ENCODE assay signal across 8 cellular contexts in genomic region chr14:99995700-99996356, GRCh38.
DNase-seq lines count a peak whose midpoint lies in the region; ATAC-seq and TF ChIP-seq lines count a peak whose summit lies in the region.

No MANE protein-coding gene starts in this region.

- no peak overlapping the region for H2AFZ ChIP-seq in SK-N-SH (ENCODE audit: low read depth)

- DNase-seq in DMS 273 treated with DMSO at 0.1 percent for 48 hours (lab: John Stamatoyannopoulos, UW) = peak; percentile 20
- DNase-seq in SK-N-SH = peak; percentile 42
- peak; percentile 79 for DNase-seq in activated naive CD4-positive, alpha-beta T cell treated with anti-CD3 and anti-CD28 coated beads, Interleukin-2, amount 10 ng/mL, durations not matched to agents 7 days and 5 days
- peak; percentile 42 to 73 (median 58) for DNase-seq in right cardiac atrium
- DNase-seq in stimulated activated CD4-positive, alpha-beta T cell treated with anti-CD3 and anti-CD28 coated beads, Interleukin-1b, Interleukin-23, amount 100 ng/mL, for 24 hours (ENCODE audit: low read depth in 4 of 4, low spot score in 1 of 4) = peak in 3 of 4 experiments; percentile 27 to 55 (median 40)
- no peak for DNase-seq in NCI-H2107 (lab: John Stamatoyannopoulos, UW)

- peaks cover 2% of the 10 kb centered on the region for H3K36me3 Mint-ChIP-seq in activated naive CD4-positive, alpha-beta T cell treated with anti-CD3 and anti-CD28 coated beads, Interleukin-2, amount 10 ng/mL, durations not matched to agents 7 days and 5 days

- H3K9me3 Mint-ChIP-seq in activated naive CD4-positive, alpha-beta T cell treated with anti-CD3 and anti-CD28 coated beads, Interleukin-2, amount 10 ng/mL, durations not matched to agents 7 days and 5 days = no peaks in the 10 kb centered on the region

- CTCF ChIA-PET in SK-N-SH (lab: Yijun Ruan, JAX) = interaction anchor here (0.6 to 2.0 kb wide), 5 partner anchors 17 to 113 kb away, joined by 3 to 7 read pairs (median 3); no protein-coding TSS in a partner anchor
- CTCF ChIA-PET in activated naive CD4-positive, alpha-beta T cell treated with anti-CD3 and anti-CD28 coated beads, Interleukin-2, amount 10 ng/mL, durations not matched to agents 7 days and 5 days (lab: Charles Lee) = interaction anchor here (0.6 to 1.2 kb wide), 2 partner anchors 10 to 14 kb away, joined by 3 read pairs; no protein-coding TSS in a partner anchor

- POLR2A ChIA-PET in SK-N-SH (lab: Yijun Ruan, JAX) = no interaction called here

- no peaks in the 10 kb centered on the region for H3K36me3 ChIP-seq in SK-N-SH (replicated peaks in 1 of 2; ENCODE audit: control insufficient read depth in 1 of 2, insufficient read depth in 2 of 2, low read length in 1 of 2)

- no peaks in the 10 kb centered on the region for H3K9me2 ChIP-seq in SK-N-SH

- H3K27me3 Mint-ChIP-seq in activated naive CD4-positive, alpha-beta T cell treated with anti-CD3 and anti-CD28 coated beads, Interleukin-2, amount 10 ng/mL, durations not matched to agents 7 days and 5 days = peaks cover 17% of the 10 kb centered on the region

- H3K27me3 ChIP-seq in SK-N-SH (ENCODE audit: insufficient read depth) (no peaks in the 10 kb centered on the region), right cardiac atrium (ENCODE audit: control insufficient read depth, insufficient read depth) (no peaks in the 10 kb centered on the region)

- H3K4me3 ChIP-seq in SK-N-SH (ENCODE audit: low read depth in 2 of 2, low read length in 1 of 2) (no peak overlapping the region), right cardiac atrium (ENCODE audit: low read length) (no peak overlapping the region)

- H3K4me1 ChIP-seq in SK-N-SH (ENCODE audit: control insufficient read depth in 1 of 2, insufficient read depth in 2 of 2, low read depth in 1 of 2, low read length in 1 of 2) (peaks cover 0 to 2% of the 10 kb centered on the region in 2 experiments; a peak in 1 of 4 replicates), right cardiac atrium (ENCODE audit: control insufficient read depth, insufficient read depth, low read length) (no peaks in the 10 kb centered on the region)

- H3K9me3 ChIP-seq in SK-N-SH (no peaks in the 10 kb centered on the region), right cardiac atrium (ENCODE audit: control insufficient read depth, low read length) (no peaks in the 10 kb centered on the region)

- no peak for TF ChIP-seq EP300 in SK-N-SH (IDR thresholded peaks at IDR 0.05; ENCODE audit: borderline replicate concordance in 1 of 2, low read depth in 1 of 2, low read length in 1 of 2)

- intact Hi-C loops in right cardiac atrium (cut with DNase I) = no loop called here

- peaks cover 6% of the 10 kb centered on the region for H3F3A ChIP-seq in SK-N-SH (replicated peaks; ENCODE audit: insufficient read depth)

- no peak overlapping the region for H3K4me2 ChIP-seq in SK-N-SH

- H3K79me2 ChIP-seq in SK-N-SH (ENCODE audit: insufficient read depth) = peaks cover 23% of the 10 kb centered on the region

- 7% methylated on average over 2 of the region's 2 CpGs for whole genome bisulfite sequencing in SK-N-SH (ENCODE audit: low lambda C conversion rate)
- 27% methylated on average over 2 of the region's 2 CpGs for WGBS in right cardiac atrium

- peaks cover 6% of the 10 kb centered on the region for H3K4me1 Mint-ChIP-seq in activated naive CD4-positive, alpha-beta T cell treated with anti-CD3 and anti-CD28 coated beads, Interleukin-2, amount 10 ng/mL, durations not matched to agents 7 days and 5 days

- H3K9ac ChIP-seq in SK-N-SH = no peak overlapping the region

- peak; percentile 58 for TF ChIP-seq CTCF in SK-N-SH (IDR thresholded peaks at IDR 0.05)

- peak; percentile 51 for TF ChIP-seq RAD21 in SK-N-SH (IDR thresholded peaks at IDR 0.05; ENCODE audit: low read length)

- H3K27ac ChIP-seq in SK-N-SH (ENCODE audit: low read depth in 2 of 2, low read length in 1 of 2) (no peak overlapping the region), right cardiac atrium (ENCODE audit: low read length) (no peak overlapping the region)

- peak; percentile 100 for ATAC-seq in GM19463 (IDR thresholded peaks at IDR 0.05; ENCODE audit: unreplicated experiment)
- peak; percentile 100 for ATAC-seq in HG03469 (IDR thresholded peaks at IDR 0.05; ENCODE audit: unreplicated experiment)
- ATAC-seq in right cardiac atrium = peak; percentile 70 to 85

- H3K27ac Mint-ChIP-seq in activated naive CD4-positive, alpha-beta T cell treated with anti-CD3 and anti-CD28 coated beads, Interleukin-2, amount 10 ng/mL, durations not matched to agents 7 days and 5 days = no peak overlapping the region

- H3K4me3 Mint-ChIP-seq in activated naive CD4-positive, alpha-beta T cell treated with anti-CD3 and anti-CD28 coated beads, Interleukin-2, amount 10 ng/mL, durations not matched to agents 7 days and 5 days = no peak overlapping the region

- no peaks in the 10 kb centered on the region for H4K20me1 ChIP-seq in SK-N-SH (ENCODE audit: insufficient read depth)

TF ChIP-seq in SK-N-SH, 30 proteins besides CTCF, POLR2A, EP300 and RAD21:
- TF ChIP-seq RXRA (IDR thresholded peaks at IDR 0.05; ENCODE audit: borderline replicate concordance, low read depth) (no peak), SMC3 (IDR thresholded peaks at IDR 0.05; ENCODE audit: low read depth, low read length) (0 out of 2 replicates have a peak, but pooled peaks have one; percentile 11), GATA2 (CRISPR knock-in tag; IDR thresholded peaks at IDR 0.05) (no peak), ZBTB33 (IDR thresholded peaks at IDR 0.05; ENCODE audit: borderline replicate concordance, low read depth) (no peak), SIN3A (IDR thresholded peaks at IDR 0.05; ENCODE audit: borderline replicate concordance, low read depth, low read length) (no peak), FOXJ3 (CRISPR knock-in tag; IDR thresholded peaks at IDR 0.05) (no peak), CHD2 (IDR thresholded peaks at IDR 0.05; ENCODE audit: low read length, partially characterized antibody) (no peak)
